9 cellular contexts compared by ENCODE assay signal in genomic region chr3:120039642-120040610, GRCh38. TPM values are rescaled to one million over a fixed set of nuclear protein-coding genes. Genes with fewer than 3 reads are reported as not detected.
A peak's percentile ranks its signal among the peaks of the same experiment; 100 is the strongest.
DNase-seq lines count a peak whose midpoint lies in the region; TF ChIP-seq lines count a peak whose summit lies in the region.
"Had no signal": no experiment of that assay in that cellular context is flagged by ENCODE, and none has a peak within 500 bp of the region (broad histone marks: within the 10 kb centered on the region; RNA-seq: fewer than 3 reads in every experiment).

No MANE protein-coding gene starts in this region.

- H3K4me1 Mint-ChIP-seq in T-helper 2 cell treated with Interferon-gamma antibody and Interleukin-4, amounts not matched to agents 5 μg/mL and 100 μg/mL, for 36 hours (ENCODE audit: low read depth) = peaks cover 4% of the 10 kb centered on the region

- H3K27me3 ChIP-seq in WERI-Rb-1 (ENCODE audit: insufficient read depth, low read depth, severe bottlenecking) = no peaks in the 10 kb centered on the region

- peaks cover 65% of the 10 kb centered on the region for H3K9me3 Mint-ChIP-seq in T-helper 2 cell treated with Interferon-gamma antibody and Interleukin-4, amounts not matched to agents 5 μg/mL and 100 μg/mL, for 36 hours

- H3K27me3 Mint-ChIP-seq in T-helper 2 cell treated with Interferon-gamma antibody and Interleukin-4, amounts not matched to agents 5 μg/mL and 100 μg/mL, for 36 hours (ENCODE audit: low read depth) = no peaks in the 10 kb centered on the region
- H3K27me3 Mint-ChIP-seq: stimulated activated naive CD8-positive, alpha-beta T cell treated with anti-CD3 and anti-CD28 coated beads, Interleukin-15, Interleukin-2, amounts not matched to agents 100 ng/mL and 50 ng/mL, for 24 hours had no signal

- no peak overlapping the region for H3K4me3 Mint-ChIP-seq in T-helper 2 cell treated with Interferon-gamma antibody and Interleukin-4, amounts not matched to agents 5 μg/mL and 100 μg/mL, for 36 hours
- H3K4me3 Mint-ChIP-seq: stimulated activated naive CD8-positive, alpha-beta T cell treated with anti-CD3 and anti-CD28 coated beads, Interleukin-15, Interleukin-2, amounts not matched to agents 100 ng/mL and 50 ng/mL, for 24 hours had no signal

- H3K27ac Mint-ChIP-seq in T-helper 2 cell treated with Interferon-gamma antibody and Interleukin-4, amounts not matched to agents 5 μg/mL and 100 μg/mL, for 36 hours = no peak overlapping the region

- H3K27ac ChIP-seq in WERI-Rb-1 = no peak overlapping the region

- intact Hi-C loops in posterior cingulate gyrus (cut with DNase I) = no loop called here

- H3K4me3 ChIP-seq in WERI-Rb-1 (ENCODE audit: low read depth, low read length) = no peak overlapping the region

- no peaks in the 10 kb centered on the region; the same call in 1 of the 2 replicates for H3K36me3 ChIP-seq in WERI-Rb-1

- peak; percentile 44 for TF ChIP-seq CTCF in WERI-Rb-1 (IDR thresholded peaks at IDR 0.05; ENCODE audit: low read depth, low read length)

- DNase-seq in ELR (ENCODE audit: low read depth) = peak; percentile 40
- peak; percentile 43 for DNase-seq in HT1080 (ENCODE audit: low read depth)
- peak; percentile 25 for DNase-seq in WERI-Rb-1
- DNase-seq in iPS-NIHi7 (ENCODE audit: extremely low spot score) = peak; percentile 34
- DNase-seq in T-helper 2 cell treated with Interferon-gamma antibody and Interleukin-4, amounts not matched to agents 5 μg/mL and 100 μg/mL, for 36 hours (ENCODE audit: low spot score) = no peak
- no peak for DNase-seq in NCI-H1048 (lab: John Stamatoyannopoulos, UW)
- DNase-seq in posterior cingulate gyrus = no peak
- no peak for DNase-seq in stimulated activated CD4-positive, alpha-beta T cell treated with anti-CD3 and anti-CD28 coated beads, Interleukin-4, amount 100 ng/mL, for 1 hour

- H3K9me3 ChIP-seq in WERI-Rb-1 (ENCODE audit: severe bottlenecking) = peaks cover 4% of the 10 kb centered on the region

- peaks cover 74% of the 10 kb centered on the region for H3K36me3 Mint-ChIP-seq in T-helper 2 cell treated with Interferon-gamma antibody and Interleukin-4, amounts not matched to agents 5 μg/mL and 100 μg/mL, for 36 hours (ENCODE audit: low read depth)

RNA-seq across cellular contexts. Expression of gene GSK3B, which starts 54.3 kb away (rescaled TPM):
- 56.2 and 65.8 TPM in 2 replicates for total RNA-seq in HT1080 (2014; rRNA removed; shearing (Covaris generic))
- 54.9 and 69.9 TPM in 2 replicates for polyA plus RNA-seq in HT1080 (2015; cell fraction: cytosol; rRNA removed)
- polyA plus RNA-seq in HT1080 (2015; cell fraction: nucleus; rRNA removed) = 42.7 and 45.5 TPM in 2 replicates

Comparison
In these comparisons a context has a peak if more than half of its experiments do, and no peak if none do; other contexts are left out.
1. DNase-seq: peak in ELR (single experiment), HT1080 (single experiment), WERI-Rb-1 (single experiment) and iPS-NIHi7 (single experiment); none in T-helper 2 cell treated with Interferon-gamma antibody and Interleukin-4, amounts not matched to agents 5 μg/mL and 100 μg/mL, for 36 hours (single experiment), NCI-H1048 (single experiment), posterior cingulate gyrus (0 of 10) and stimulated activated CD4-positive, alpha-beta T cell treated with anti-CD3 and anti-CD28 coated beads, Interleukin-4, amount 100 ng/mL, for 1 hour (single experiment).